35 cellular contexts compared by ENCODE assay signal in genomic region chr15:65339436-65339835, GRCh38. TPM values are rescaled to one million over a fixed set of nuclear protein-coding genes. Genes with fewer than 3 reads are reported as not detected.
A peak's percentile ranks its signal among the peaks of the same experiment; 100 is the strongest.
DNase-seq lines count a peak whose midpoint lies in the region; ATAC-seq, FAIRE-seq and TF ChIP-seq lines count a peak whose summit lies in the region.
"Had no signal": no experiment of that assay in that cellular context is flagged by ENCODE, and none has a peak within 500 bp of the region (broad histone marks: within the 10 kb centered on the region; RNA-seq: fewer than 3 reads in every experiment).

No MANE protein-coding gene starts in this region.

- no peak overlapping the region for H2AK9ac ChIP-seq in IMR-90 (replicated peaks; ENCODE audit: low read depth, low read length, poor library complexity)

- no peak overlapping the region for H3K4me2 ChIP-seq in IMR-90 (ENCODE audit: low read depth, low read length)
- H3K4me2 ChIP-seq: PC-9 had no signal

- peaks cover 76% of the 10 kb centered on the region for H3K27me3 ChIP-seq in IMR-90 (ENCODE audit: control insufficient read depth, insufficient read depth, low read length)
- H3K27me3 ChIP-seq: cardiac muscle cell, tibial nerve had no signal

- H3K9ac ChIP-seq in IMR-90 (ENCODE audit: low read depth, low read length) = no peak overlapping the region

- no peaks in the 10 kb centered on the region for H3K27me3 Mint-ChIP-seq in brain

- no peak for TF ChIP-seq RAD21 in IMR-90 (IDR thresholded peaks at IDR 0.05; ENCODE audit: low read length)

- no peak overlapping the region for H2BK20ac ChIP-seq in IMR-90 (ENCODE audit: low read depth, low read length)

- BruUV-seq in IMR-90 (replicated peaks; lab: Mats Ljungman, UMichigan) = no TSS peak

- intact Hi-C loops in IMR-90 (cut with micrococcal nuclease) = no loop called here

- no peak overlapping the region for H4K5ac ChIP-seq in IMR-90 (ENCODE audit: low read depth, low read length)

- no peak overlapping the region for H3K56ac ChIP-seq in IMR-90 (ENCODE audit: extremely low read depth, insufficient read depth, low read length)

- no peaks in the 10 kb centered on the region; the same call in 1 of the 2 replicates for H3K9me1 ChIP-seq in IMR-90 (ENCODE audit: insufficient read depth, low read length)

- TF ChIP-seq POLR2A in IMR-90 (IDR thresholded peaks at IDR 0.05; ENCODE audit: low read depth, low read length) = no peak

- no peak for TF ChIP-seq CTCF in IMR-90 (conservative IDR thresholded peaks at IDR 0.05; ENCODE audit: low read depth, low read length)
- TF ChIP-seq CTCF in brain (conservative IDR thresholded peaks at IDR 0.05) = no peak
- TF ChIP-seq CTCF in RWPE1 (conservative IDR thresholded peaks at IDR 0.05; ENCODE audit: low read depth) = no peak

- in situ Hi-C loops in IMR-90 (cut with MboI; ENCODE audit: low sequenced_read_pairs) = no loop called here

- FAIRE-seq in urothelium cell line (lab: Jason Lieb, UNC) = peak; percentile 50
- FAIRE-seq: G401.6 had no signal

- H3K18ac ChIP-seq in IMR-90 (ENCODE audit: low read depth, low read length) = no peak overlapping the region

- H3K23ac ChIP-seq in IMR-90 (ENCODE audit: low read depth, low read length) = no peak overlapping the region

- H3K4me3 ChIP-seq in IMR-90 (ENCODE audit: insufficient read depth, low read depth, low read length) (no peak overlapping the region), mesodermal cell (ENCODE audit: extremely low read depth, insufficient read depth, low read length, poor library complexity, severe bottlenecking) (no peak overlapping the region)
- H3K4me3 ChIP-seq: cardiac muscle cell, coronary artery, left ventricle myocardium inferior, PC-9, tibial nerve had no signal

- no peak overlapping the region for H2BK15ac ChIP-seq in IMR-90 (ENCODE audit: low read depth, low read length)

- H3K14ac ChIP-seq in IMR-90 (replicated peaks; ENCODE audit: low read depth, low read length) = no peak overlapping the region

- H3K79me1 ChIP-seq in IMR-90 (ENCODE audit: low read depth in 1 of 2, low read length in 2 of 2) = no peaks in the 10 kb centered on the region

- no peak overlapping the region for H4K8ac ChIP-seq in IMR-90 (ENCODE audit: low read depth in 2 of 2, low read length in 2 of 2)

- dilution Hi-C loops in IMR-90 (cut with HindIII; ENCODE audit: low sequenced_read_pairs, unreplicated experiment) = no loop called here

- 61% methylated on average over 2 of the region's 5 CpGs; no CpG with 5 or more reads in 1 of the 2 experiments for whole genome bisulfite sequencing in IMR-90 (ENCODE audit: extremely low coverage in 2 of 2, insufficient read length in 1 of 2), 2 experiments
- WGBS in mesodermal cell (ENCODE audit: insufficient coverage in 2 of 2), 2 experiments = 88 to 92% methylated on average over 4 to 5 of the region's 5 CpGs

- no peak overlapping the region for H4K91ac ChIP-seq in IMR-90 (ENCODE audit: insufficient read depth, low read depth, low read length)

- H2AK5ac ChIP-seq in IMR-90 (ENCODE audit: low read depth, low read length) = no peak overlapping the region

- no peak overlapping the region for H2BK5ac ChIP-seq in IMR-90 (ENCODE audit: low read depth, low read length, poor library complexity, severe bottlenecking)

- no peak overlapping the region for H3K27ac ChIP-seq in IMR-90 (ENCODE audit: insufficient read depth, low read length)
- peak overlapping the region; percentile 17 for H3K27ac ChIP-seq in mesodermal cell (ENCODE audit: low read depth, low read length, severe bottlenecking)
- H3K27ac ChIP-seq in RWPE1 = no peak overlapping the region
- H3K27ac ChIP-seq: cardiac muscle cell, coronary artery, HL-60, left ventricle myocardium inferior, PC-9, tibial nerve had no signal

- no peaks in the 10 kb centered on the region for H3K9me3 Mint-ChIP-seq in brain
- H3K9me3 Mint-ChIP-seq: effector memory CD8-positive, alpha-beta T cell; HFFc6; stimulated activated effector memory CD8-positive, alpha-beta T cell treated with anti-CD3 and anti-CD28 coated beads, Interleukin-12 subunit alpha, Interleukin-12 subunit beta, amount 100 ng/mL, for 72 hours had no signal

- H3K4me3 Mint-ChIP-seq in brain = peak overlapping the region in 1 of 5 experiments; percentile 10
- H3K4me3 Mint-ChIP-seq: activated naive CD8-positive, alpha-beta T cell; effector memory CD8-positive, alpha-beta T cell; HFFc6; stimulated activated effector memory CD8-positive, alpha-beta T cell treated with anti-CD3 and anti-CD28 coated beads, Interleukin-12 subunit alpha, Interleukin-12 subunit beta, amount 100 ng/mL, for 72 hours had no signal

- H3K4me1 ChIP-seq in IMR-90 (ENCODE audit: control insufficient read depth, insufficient read depth, low read length) (no peaks in the 10 kb centered on the region), mesodermal cell (ENCODE audit: control insufficient read depth, insufficient read depth, low read length, poor library complexity, severe bottlenecking) (peaks cover 50% of the 10 kb centered on the region)
- H3K4me1 ChIP-seq: left ventricle myocardium inferior, tibial nerve had no signal

- ATAC-seq in IMR-90 (ENCODE audit: low read depth) = no peak
- no peak for ATAC-seq in HG03025 (IDR thresholded peaks at IDR 0.05; ENCODE audit: low FRiP score, unreplicated experiment)
- ATAC-seq in GM18511 (IDR thresholded peaks at IDR 0.05; ENCODE audit: unreplicated experiment) = no peak
- ATAC-seq: effector memory CD8-positive, alpha-beta T cell; stimulated activated effector memory CD8-positive, alpha-beta T cell treated with anti-CD3 and anti-CD28 coated beads, Interleukin-12 subunit alpha, Interleukin-12 subunit beta, amount 100 ng/mL, for 72 hours had no signal

- peaks cover 3% of the 10 kb centered on the region for H3K36me3 Mint-ChIP-seq in brain
- H3K36me3 Mint-ChIP-seq: activated naive CD8-positive, alpha-beta T cell; stimulated activated effector memory CD8-positive, alpha-beta T cell treated with anti-CD3 and anti-CD28 coated beads, Interleukin-12 subunit alpha, Interleukin-12 subunit beta, amount 100 ng/mL, for 72 hours had no signal

- CTCF ChIA-PET in IMR-90 (lab: Yijun Ruan, JAX) = no interaction called here
- CTCF ChIA-PET in RWPE1 (lab: Yijun Ruan, JAX) = no interaction called here

- H2AFZ ChIP-seq in IMR-90 (replicated peaks; ENCODE audit: low read length, poor library complexity) = peak overlapping the region; percentile 65
- H2AFZ ChIP-seq: PC-9 had no signal

- no peak for DNase-seq in IMR-90
- no peak for DNase-seq in urothelium cell line (ENCODE audit: low spot score)
- DNase-seq in RWPE1 (ENCODE audit: low spot score) = no peak
- DNase-seq: activated CD4-positive, alpha-beta T cell treated with anti-CD3 and anti-CD28 coated beads for 48 hours; activated CD8-positive, alpha-beta memory T cell treated with anti-CD3 and anti-CD28 coated beads for 24 hours; C1 segment of cervical spinal cord; COR-L47; DMS53; effector memory CD8-positive, alpha-beta T cell; HFFc6; Kasumi-1; left ventricle myocardium inferior; NCI-H146; NCI-H2107; NCI-H345; occipital lobe; PC-9; SIG-M5; stimulated activated CD4-positive, alpha-beta T cell treated with anti-CD3 and anti-CD28 coated beads, Interleukin-15, amount 100 ng/mL, for 24 hours; SW 1271; T-helper 9 cell had no signal

- H3K9me3 ChIP-seq in IMR-90 (ENCODE audit: control insufficient read depth, insufficient read depth, low read length) (no peaks in the 10 kb centered on the region), mesodermal cell (ENCODE audit: control insufficient read depth, low read length) (no peaks in the 10 kb centered on the region)
- H3K9me3 ChIP-seq: left ventricle myocardium inferior, tibial nerve had no signal

- peak overlapping the region; percentile 18 to 99 (median 88) for H3K27ac Mint-ChIP-seq in brain
- H3K27ac Mint-ChIP-seq: activated naive CD8-positive, alpha-beta T cell; HFFc6 had no signal

- no peaks in the 10 kb centered on the region for H3K36me3 ChIP-seq in IMR-90 (ENCODE audit: control insufficient read depth, insufficient read depth, low read length)
- H3K36me3 ChIP-seq in mesodermal cell (ENCODE audit: control insufficient read depth, insufficient read depth, low read length) = no peaks in the 10 kb centered on the region
- H3K36me3 ChIP-seq: cardiac muscle cell, left ventricle myocardium inferior, tibial nerve had no signal

- peaks cover 87% of the 10 kb centered on the region for H3K4me1 Mint-ChIP-seq in brain

- POLR2A ChIA-PET in IMR-90 (lab: Charles Lee; ENCODE audit: unreplicated experiment) (no interaction called here), RWPE1 (lab: Yijun Ruan, JAX; ENCODE audit: low non-redundant PET) (no interaction called here)

- H3K4ac ChIP-seq in IMR-90 (ENCODE audit: low read depth, low read length) = no peak overlapping the region

- no peak overlapping the region for H2BK120ac ChIP-seq in IMR-90 (ENCODE audit: low read depth, low read length)

- H4K20me1 ChIP-seq in IMR-90 (ENCODE audit: insufficient read depth, low read length) = no peaks in the 10 kb centered on the region

RNA-seq across cellular contexts. Expression of gene RNU5B-1, which starts 35.0 kb away (rescaled TPM):
- not detected in 2 replicates for total RNA-seq in IMR-90 (2012; rRNA removed)
- polyA plus RNA-seq in IMR-90 (2012; rRNA removed) (not detected in 2 replicates), brain (ENCODE audit: insufficient read depth, low read depth, low replicate concordance) (not detected)
- not detected in 2 replicates for polyA plus RNA-seq in IMR-90 (2012; cell fraction: cytosol; rRNA removed)
- polyA plus RNA-seq in IMR-90 (2012; cell fraction: nucleus; rRNA removed; ENCODE audit: low replicate concordance) = not detected in 2 replicates
- polyA plus RNA-seq in mesodermal cell (2013, experiment 1 of 2) = 12,289 TPM
- polyA plus RNA-seq in mesodermal cell (2013, experiment 2 of 2) = 16,601 TPM
- total RNA-seq: cardiac muscle cell, occipital lobe, PC-9, pulmonary artery endothelial cell, tibial nerve had no signal
- polyA plus RNA-seq: cardiac muscle cell, esophagus had no signal

RNA-seq across cellular contexts. Expression of gene IGDCC3, which starts 38.4 kb away (rescaled TPM):
- total RNA-seq in IMR-90 (2012; rRNA removed) = under 0.01 and 0.18 TPM in 2 replicates
- 0.19 and 0.32 TPM in 2 replicates for polyA plus RNA-seq in IMR-90 (2012; rRNA removed)
- 0.03 and 0.12 TPM in 2 replicates for polyA plus RNA-seq in IMR-90 (2012; cell fraction: cytosol; rRNA removed)
- 0.27 and 0.29 TPM in 2 replicates for polyA plus RNA-seq in IMR-90 (2012; cell fraction: nucleus; rRNA removed; ENCODE audit: low replicate concordance)
- polyA plus RNA-seq in brain (ENCODE audit: insufficient read depth, low read depth, low replicate concordance) = 0.63 TPM
- polyA plus RNA-seq in mesodermal cell (2013, experiment 1 of 2) = 113 TPM
- 107 TPM for polyA plus RNA-seq in mesodermal cell (2013, experiment 2 of 2)
- total RNA-seq: HFFc6, mesenteric fat pad, pulmonary artery endothelial cell, tibial nerve had no signal

RNA-seq across cellular contexts. Expression of gene RNU5A-1, which starts 43.6 kb away (rescaled TPM):
- not detected in 2 replicates for total RNA-seq in IMR-90 (2012; rRNA removed)
- polyA plus RNA-seq in IMR-90 (2012; rRNA removed) = not detected in 2 replicates
- polyA plus RNA-seq in IMR-90 (2012; cell fraction: cytosol; rRNA removed) = not detected in 2 replicates
- not detected in 2 replicates for polyA plus RNA-seq in IMR-90 (2012; cell fraction: nucleus; rRNA removed; ENCODE audit: low replicate concordance)
- polyA plus RNA-seq in brain (ENCODE audit: insufficient read depth, low read depth, low replicate concordance) = not detected
- polyA plus RNA-seq in mesodermal cell (2013, experiment 1 of 2) = 6,661 TPM
- 8,769 TPM for polyA plus RNA-seq in mesodermal cell (2013, experiment 2 of 2)
- total RNA-seq: cardiac muscle cell, HFFc6, left ventricle myocardium inferior, mesenteric fat pad, occipital lobe, PC-9, pulmonary artery endothelial cell, tibial nerve had no signal
- polyA plus RNA-seq: cardiac muscle cell, esophagus had no signal

RNA-seq across cellular contexts. Expression of gene PARP16, which starts 52.8 kb away (rescaled TPM):
- 1.3 and 1.7 TPM in 2 replicates for total RNA-seq in IMR-90 (2012; rRNA removed)
- polyA plus RNA-seq in IMR-90 (2012; rRNA removed) (4.1 and 5.0 TPM in 2 replicates), brain (ENCODE audit: insufficient read depth, low read depth, low replicate concordance) (8.4 TPM)
- 3.2 and 4.1 TPM in 2 replicates for polyA plus RNA-seq in IMR-90 (2012; cell fraction: cytosol; rRNA removed)
- polyA plus RNA-seq in IMR-90 (2012; cell fraction: nucleus; rRNA removed; ENCODE audit: low replicate concordance) = 3.1 and 6.5 TPM in 2 replicates
- polyA plus RNA-seq in mesodermal cell (2013, experiment 1 of 2) = 5.6 TPM
- polyA plus RNA-seq in mesodermal cell (2013, experiment 2 of 2) = 6.3 TPM
